1 cellular context compared by ENCODE assay signal in the genomic region with DNA sequence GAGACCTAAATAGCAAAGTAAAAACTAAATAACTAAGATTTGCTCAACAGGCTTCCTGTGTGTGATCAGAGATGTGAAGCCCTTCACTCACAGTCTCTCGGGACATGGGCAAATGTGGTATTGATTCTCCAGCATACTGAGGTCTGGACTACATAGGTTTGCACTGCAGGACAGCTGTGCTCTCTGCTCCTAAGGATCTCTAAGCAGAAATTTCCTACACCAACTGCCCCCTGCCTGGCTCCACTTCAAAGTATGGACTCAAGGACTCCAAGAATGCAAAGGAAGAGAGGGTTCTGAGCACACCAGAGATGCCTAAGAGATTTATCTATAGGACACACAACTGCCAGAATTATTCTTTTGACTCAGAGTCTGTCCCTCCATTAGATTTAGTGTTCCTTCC.
TF ChIP-seq lines count a peak whose summit lies in the region.

No MANE protein-coding gene starts in this region.

TF ChIP-seq in HepG2, 621 proteins besides CTCF, POLR2A, EP300 and RAD21:
- TF ChIP-seq, protein P1, sequence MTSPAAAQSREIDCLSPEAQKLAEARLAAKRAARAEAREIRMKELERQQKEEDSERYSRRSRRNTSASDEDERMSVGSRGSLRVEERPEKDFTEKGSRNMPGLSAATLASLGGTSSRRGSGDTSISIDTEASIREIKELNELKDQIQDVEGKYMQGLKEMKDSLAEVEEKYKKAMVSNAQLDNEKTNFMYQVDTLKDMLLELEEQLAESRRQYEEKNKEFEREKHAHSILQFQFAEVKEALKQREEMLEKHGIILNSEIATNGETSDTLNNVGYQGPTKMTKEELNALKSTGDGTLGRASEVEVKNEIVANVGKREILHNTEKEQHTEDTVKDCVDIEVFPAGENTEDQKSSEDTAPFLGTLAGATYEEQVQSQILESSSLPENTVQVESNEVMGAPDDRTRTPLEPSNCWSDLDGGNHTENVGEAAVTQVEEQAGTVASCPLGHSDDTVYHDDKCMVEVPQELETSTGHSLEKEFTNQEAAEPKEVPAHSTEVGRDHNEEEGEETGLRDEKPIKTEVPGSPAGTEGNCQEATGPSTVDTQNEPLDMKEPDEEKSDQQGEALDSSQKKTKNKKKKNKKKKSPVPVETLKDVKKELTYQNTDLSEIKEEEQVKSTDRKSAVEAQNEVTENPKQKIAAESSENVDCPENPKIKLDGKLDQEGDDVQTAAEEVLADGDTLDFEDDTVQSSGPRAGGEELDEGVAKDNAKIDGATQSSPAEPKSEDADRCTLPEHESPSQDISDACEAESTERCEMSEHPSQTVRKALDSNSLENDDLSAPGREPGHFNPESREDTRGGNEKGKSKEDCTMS (CRISPR knock-in tag; conservative IDR thresholded peaks at IDR 0.05): no peak
- TF ChIP-seq, protein P2, sequence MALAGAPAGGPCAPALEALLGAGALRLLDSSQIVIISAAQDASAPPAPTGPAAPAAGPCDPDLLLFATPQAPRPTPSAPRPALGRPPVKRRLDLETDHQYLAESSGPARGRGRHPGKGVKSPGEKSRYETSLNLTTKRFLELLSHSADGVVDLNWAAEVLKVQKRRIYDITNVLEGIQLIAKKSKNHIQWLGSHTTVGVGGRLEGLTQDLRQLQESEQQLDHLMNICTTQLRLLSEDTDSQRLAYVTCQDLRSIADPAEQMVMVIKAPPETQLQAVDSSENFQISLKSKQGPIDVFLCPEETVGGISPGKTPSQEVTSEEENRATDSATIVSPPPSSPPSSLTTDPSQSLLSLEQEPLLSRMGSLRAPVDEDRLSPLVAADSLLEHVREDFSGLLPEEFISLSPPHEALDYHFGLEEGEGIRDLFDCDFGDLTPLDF (CRISPR knock-in tag; IDR thresholded peaks at IDR 0.05): no peak
- no peak for TF ChIP-seq ZBTB3 (CRISPR knock-in tag; IDR thresholded peaks at IDR 0.05; ENCODE audit: borderline replicate concordance, low read depth)
- no peak for TF ChIP-seq ZNF598 (CRISPR knock-in tag; IDR thresholded peaks at IDR 0.05; ENCODE audit: borderline replicate concordance)
- TF ChIP-seq ZNF639 (CRISPR knock-in tag; conservative IDR thresholded peaks at IDR 0.05): no peak
- TF ChIP-seq, protein P3, sequence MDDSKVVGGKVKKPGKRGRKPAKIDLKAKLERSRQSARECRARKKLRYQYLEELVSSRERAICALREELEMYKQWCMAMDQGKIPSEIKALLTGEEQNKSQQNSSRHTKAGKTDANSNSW (CRISPR knock-in tag; IDR thresholded peaks at IDR 0.05; ENCODE audit: borderline replicate concordance): no peak
